In the genomic region with DNA sequence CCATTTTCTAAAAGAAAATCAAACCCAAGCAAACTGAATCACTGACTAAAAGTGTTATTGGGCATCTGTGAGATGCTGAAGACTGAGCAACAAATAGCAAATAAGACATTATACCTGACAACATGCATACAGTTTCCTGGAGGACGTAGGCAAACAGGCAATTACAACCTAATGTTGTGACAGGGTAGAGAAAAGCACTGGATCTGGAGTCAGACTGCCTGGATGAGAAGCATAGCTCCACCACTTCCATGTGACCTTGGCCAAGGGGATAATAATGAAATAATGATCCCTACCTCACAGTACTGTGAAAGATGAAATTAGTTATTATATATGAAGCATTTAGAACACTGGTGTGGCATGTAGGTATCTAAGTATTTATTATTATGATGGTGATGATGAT, we compare ENCODE assay signal across 22 cellular contexts. TPM values are rescaled to one million over a fixed set of nuclear protein-coding genes. Genes with fewer than 3 reads are reported as not detected.
"Had no signal": no experiment of that assay in that cellular context is flagged by ENCODE, and none has a peak within 500 bp of the region (broad histone marks: within the 10 kb centered on the region; RNA-seq: fewer than 3 reads in every experiment).

No MANE protein-coding gene starts in this region.

- H3K36me3 ChIP-seq: esophagus squamous epithelium, gastrocnemius medialis, left ventricle myocardium inferior, thyroid gland, upper lobe of right lung had no signal

- H3K4me3 ChIP-seq: coronary artery, esophagus squamous epithelium, gastrocnemius medialis, left ventricle myocardium inferior, thyroid gland, upper lobe of right lung had no signal

- H3K4me1 ChIP-seq: thyroid gland, upper lobe of right lung had no signal

- H3K36me3 Mint-ChIP-seq: natural killer cell had no signal

- H3K27ac Mint-ChIP-seq: activated CD4-positive, alpha-beta memory T cell treated with anti-CD3 and anti-CD28 coated beads, Interleukin-2, amount 10 ng/mL, durations not matched to agents 7 days and 5 days; endodermal cell; natural killer cell; progenitor cell of endocrine pancreas had no signal

- H3K9me3 Mint-ChIP-seq: activated B cell treated with CpG ODN at 0.5 μM for 24 hours; activated CD4-positive, alpha-beta memory T cell treated with anti-CD3 and anti-CD28 coated beads, Interleukin-2, amount 10 ng/mL, durations not matched to agents 7 days and 5 days; activated naive CD4-positive, alpha-beta T cell treated with anti-CD3 and anti-CD28 coated beads, Interleukin-2, amount 50 U/mL, for 72 hours; activated T-helper 17 cell treated with anti-CD3 and anti-CD28 coated beads, Interleukin-2, amount 50 U/mL, for 72 hours; natural killer cell had no signal

- ATAC-seq: gastrocnemius medialis, upper lobe of right lung had no signal

- H3K27ac ChIP-seq: coronary artery, esophagus squamous epithelium, gastrocnemius medialis, left ventricle myocardium inferior, thyroid gland, upper lobe of right lung had no signal

- H3K27me3 ChIP-seq: thyroid gland had no signal

- H3K9me3 ChIP-seq: esophagus squamous epithelium, gastrocnemius medialis, left ventricle myocardium inferior, thyroid gland, upper lobe of right lung had no signal

- H3K27me3 Mint-ChIP-seq: activated B cell treated with CpG ODN at 0.5 μM for 24 hours had no signal

- H3K4me3 Mint-ChIP-seq: activated CD4-positive, alpha-beta memory T cell treated with anti-CD3 and anti-CD28 coated beads, Interleukin-2, amount 10 ng/mL, durations not matched to agents 7 days and 5 days; endodermal cell; natural killer cell had no signal

- DNase-seq: activated B cell treated with CpG ODN at 0.5 μM for 24 hours; amygdala; cerebellar nuclear complex; endodermal cell; esophagus squamous epithelium; gastrocnemius medialis; hippocampal formation; left ventricle myocardium inferior; natural killer cell; stimulated activated CD4-positive, alpha-beta T cell treated with anti-CD3 and anti-CD28 coated beads, Interleukin-2, amount 100 ng/mL, for 48 hours; T-helper 9 cell; thyroid gland; upper lobe of right lung had no signal

- H3K4me1 Mint-ChIP-seq: endodermal cell had no signal

RNA-seq across cellular contexts. Expression of a gene that starts 2.7 kb away (rescaled TPM):
- total RNA-seq: activated B cell treated with CpG ODN at 0.5 μM for 24 hours; activated T-helper 17 cell treated with anti-CD3 and anti-CD28 coated beads, Interleukin-2, amount 50 U/mL, for 72 hours; bronchial epithelial cell; lung microvascular endothelial cell; osteoblast; progenitor cell of endocrine pancreas; subcutaneous adipose tissue; upper lobe of right lung had no signal
